ENCODE assay signal across 19 cellular contexts in genomic region chr19:35179830-35180229, GRCh38. TPM values are rescaled to one million over a fixed set of nuclear protein-coding genes. Genes with fewer than 3 reads are reported as not detected.
DNase-seq lines count a peak whose midpoint lies in the region; ATAC-seq and TF ChIP-seq lines count a peak whose summit lies in the region.
"Had no signal": no experiment of that assay in that cellular context is flagged by ENCODE, and none has a peak within 500 bp of the region (broad histone marks: within the 10 kb centered on the region; RNA-seq: fewer than 3 reads in every experiment).

No MANE protein-coding gene starts in this region.

- TF ChIP-seq EP300 in sigmoid colon (IDR thresholded peaks at IDR 0.05) = no peak

- H3K4me1 ChIP-seq in CD8-positive, alpha-beta T cell (ENCODE audit: insufficient read depth, low read length) = peaks cover 19% of the 10 kb centered on the region
- H3K4me1 ChIP-seq in sigmoid colon (no peaks in the 10 kb centered on the region), gastrocnemius medialis (no peaks in the 10 kb centered on the region)
- H3K4me1 ChIP-seq: Caco-2 had no signal

- peak overlapping the region; percentile 5 for H3K4me3 Mint-ChIP-seq in CD8-positive, alpha-beta T cell
- H3K4me3 Mint-ChIP-seq in activated CD8-positive, alpha-beta T cell treated with anti-CD3 and anti-CD28 coated beads for 36 hours = no peak overlapping the region
- H3K4me3 Mint-ChIP-seq: GM23338 had no signal

- no peak overlapping the region for H3K27ac ChIP-seq in CD8-positive, alpha-beta T cell (ENCODE audit: low read depth, low read length)
- no peak overlapping the region for H3K27ac ChIP-seq in sigmoid colon
- no peak overlapping the region for H3K27ac ChIP-seq in gastrocnemius medialis
- H3K27ac ChIP-seq: C4-2B, HL-60 had no signal

- no peaks in the 10 kb centered on the region for H3K9me3 ChIP-seq in CD8-positive, alpha-beta T cell (ENCODE audit: low read length)
- peaks cover 0 to 5% (median 0%) of the 10 kb centered on the region in 4 donors for H3K9me3 ChIP-seq in sigmoid colon
- no peaks in the 10 kb centered on the region for H3K9me3 ChIP-seq in gastrocnemius medialis

- ATAC-seq in CD8-positive, alpha-beta T cell = no peak
- peak; percentile 65 for ATAC-seq in activated CD8-positive, alpha-beta T cell treated with anti-CD3 and anti-CD28 coated beads for 36 hours
- ATAC-seq in left lobe of liver (no peak), gastrocnemius medialis (no peak)
- ATAC-seq: GM23338 had no signal

- no peaks in the 10 kb centered on the region for H3K36me3 Mint-ChIP-seq in CD8-positive, alpha-beta T cell
- no peaks in the 10 kb centered on the region for H3K36me3 Mint-ChIP-seq in activated CD8-positive, alpha-beta T cell treated with anti-CD3 and anti-CD28 coated beads for 36 hours (ENCODE audit: low read depth)

- 64 to 76% methylated on average over 3 of the region's 3 CpGs for WGBS in sigmoid colon, 2 donors

- TF ChIP-seq POLR2A in sigmoid colon (IDR thresholded peaks at IDR 0.05) (no peak), gastrocnemius medialis (IDR thresholded peaks at IDR 0.05) (no peak)

- DNase-seq in activated CD8-positive, alpha-beta memory T cell treated with anti-CD3 and anti-CD28 coated beads for 24 hours = peak; percentile 41
- DNase-seq in activated CD8-positive, alpha-beta memory T cell treated with anti-CD3 and anti-CD28 coated beads, Interleukin-2, amount 50 U/mL, for 4 hours = no peak
- DNase-seq in CD8-positive, alpha-beta T cell = no peak
- DNase-seq in activated CD8-positive, alpha-beta T cell treated with anti-CD3 and anti-CD28 coated beads for 36 hours = no peak
- DNase-seq in left lobe of liver (ENCODE audit: low spot score) (peak; percentile 10), middle frontal gyrus (ENCODE audit: extremely low spot score, low spot score) (no peak), sigmoid colon (no peak), gastrocnemius medialis (no peak)
- DNase-seq: Caco-2, DMS153, EL, NCI-H146, NCI-H2081, NCI-H748 treated with DMSO at 0.1 percent for 48 hours had no signal

- H3K36me3 ChIP-seq in CD8-positive, alpha-beta T cell (ENCODE audit: insufficient read depth, low read length) = no peaks in the 10 kb centered on the region
- H3K36me3 ChIP-seq in sigmoid colon (no peaks in the 10 kb centered on the region), gastrocnemius medialis (no peaks in the 10 kb centered on the region)

- POLR2A ChIA-PET in CD8-positive, alpha-beta T cell (lab: Charles Lee) = no interaction called here
- POLR2A ChIA-PET in activated CD8-positive, alpha-beta T cell treated with anti-CD3 and anti-CD28 coated beads for 36 hours (lab: Charles Lee) = interaction anchor here (1.1 to 1.6 kb wide), 3 partner anchors 10 to 85 kb away, joined by 3 to 7 read pairs (median 4); no protein-coding TSS in a partner anchor

- H3K4me3 ChIP-seq in CD8-positive, alpha-beta T cell (ENCODE audit: low read depth, low read length) = no peak overlapping the region
- H3K4me3 ChIP-seq in sigmoid colon (no peak overlapping the region), gastrocnemius medialis (no peak overlapping the region)
- H3K4me3 ChIP-seq: GM23338 had no signal

- TF ChIP-seq CTCF in CD8-positive, alpha-beta T cell (IDR thresholded peaks at IDR 0.05) = no peak
- no peak for TF ChIP-seq CTCF in activated CD8-positive, alpha-beta T cell treated with anti-CD3 and anti-CD28 coated beads for 36 hours (IDR thresholded peaks at IDR 0.05)
- TF ChIP-seq CTCF in sigmoid colon (IDR thresholded peaks at IDR 0.05) (no peak), gastrocnemius medialis (IDR thresholded peaks at IDR 0.05 in 4 of 5, conservative IDR thresholded peaks at IDR 0.05 in 1 of 5) (no peak)

- H3K4me1 Mint-ChIP-seq in CD8-positive, alpha-beta T cell (ENCODE audit: low read depth) = peaks cover 17% of the 10 kb centered on the region
- H3K4me1 Mint-ChIP-seq in activated CD8-positive, alpha-beta T cell treated with anti-CD3 and anti-CD28 coated beads for 36 hours (ENCODE audit: low read depth) = peaks cover 24% of the 10 kb centered on the region

- intact Hi-C loops in CD8-positive, alpha-beta T cell (cut with DNase I, micrococcal nuclease) = no loop called here
- intact Hi-C loops in activated CD8-positive, alpha-beta T cell treated with anti-CD3 and anti-CD28 coated beads for 36 hours (cut with micrococcal nuclease) = no loop called here
- intact Hi-C loops in sigmoid colon (cut with DNase I) (no loop called here), gastrocnemius medialis (cut with DNase I; ENCODE audit: low total_unique reads) (no loop called here)

- H3K27me3 Mint-ChIP-seq in CD8-positive, alpha-beta T cell (ENCODE audit: low read depth) = no peaks in the 10 kb centered on the region
- no peaks in the 10 kb centered on the region for H3K27me3 Mint-ChIP-seq in activated CD8-positive, alpha-beta T cell treated with anti-CD3 and anti-CD28 coated beads for 36 hours

- peaks cover 7% of the 10 kb centered on the region for H3K9me3 Mint-ChIP-seq in CD8-positive, alpha-beta T cell
- peaks cover 10% of the 10 kb centered on the region for H3K9me3 Mint-ChIP-seq in activated CD8-positive, alpha-beta T cell treated with anti-CD3 and anti-CD28 coated beads for 36 hours

- in situ Hi-C loops in gastrocnemius medialis (cut with MboI; ENCODE audit: low sequenced_read_pairs in 4 of 4) = no loop called here

- peak overlapping the region; percentile 24 for H3K27ac Mint-ChIP-seq in CD8-positive, alpha-beta T cell
- H3K27ac Mint-ChIP-seq in activated CD8-positive, alpha-beta T cell treated with anti-CD3 and anti-CD28 coated beads for 36 hours = peak overlapping the region; percentile 22
- H3K27ac Mint-ChIP-seq: GM23338 had no signal

- CTCF ChIA-PET in CD8-positive, alpha-beta T cell (lab: Charles Lee) = interaction anchor here (1.1 to 1.8 kb wide), 2 partner anchors 19 to 27 kb away, joined by 3 to 4 read pairs; no protein-coding TSS in a partner anchor
- CTCF ChIA-PET in activated CD8-positive, alpha-beta T cell treated with anti-CD3 and anti-CD28 coated beads for 36 hours (lab: Charles Lee) = interaction anchor here (2.2 kb wide), 1 partner anchor 26 kb away, joined by 8 read pairs; the partner anchor contains the start of gene FXYD5

- H3K27me3 ChIP-seq in CD8-positive, alpha-beta T cell (ENCODE audit: insufficient read depth, low read length) = no peaks in the 10 kb centered on the region
- H3K27me3 ChIP-seq in sigmoid colon (no peaks in the 10 kb centered on the region), gastrocnemius medialis (no peaks in the 10 kb centered on the region)

RNA-seq across cellular contexts. Expression of gene FXYD5, which starts 25.3 kb away (rescaled TPM):
- 100 to 1,000 TPM; 426 to 440 TPM for total RNA-seq in CD8-positive, alpha-beta T cell
- 100 to 1,000 TPM; 225 to 241 TPM for total RNA-seq in activated CD8-positive, alpha-beta T cell treated with anti-CD3 and anti-CD28 coated beads for 36 hours
- total RNA-seq in left lobe of liver (7.6 TPM), sigmoid colon (10 to 100 TPM; 20.1 to 32.4 (median 28.8) TPM), gastrocnemius medialis (10 to 100 TPM in 3 of 4 donors, 1 to 10 TPM in 1; 5.2 to 23.3 (median 14.3) TPM)
- polyA plus RNA-seq in sigmoid colon = 100 to 1,000 TPM in 1 of 3 donors, 10 to 100 TPM in 2; 18.5 to 102 (median 27.0) TPM

RNA-seq across cellular contexts. Expression of gene FXYD7, which starts 36.8 kb away (rescaled TPM):
- 10 to 100 TPM; 12.1 to 13.5 TPM for total RNA-seq in CD8-positive, alpha-beta T cell
- under 1 TPM in 1 of 2 experiments, not detected in 1; 0.38 TPM for total RNA-seq in activated CD8-positive, alpha-beta T cell treated with anti-CD3 and anti-CD28 coated beads for 36 hours
- 0.60 TPM for total RNA-seq in left lobe of liver
- total RNA-seq in sigmoid colon = 1 to 10 TPM in 1 of 4 donors, not detected in 3; 3.3 TPM
- polyA plus RNA-seq in sigmoid colon = 1 to 10 TPM in 1 of 3 donors, not detected in 2; 1.7 TPM
- under 1 TPM in 1 of 4 donors, not detected in 3; 0.40 TPM for total RNA-seq in gastrocnemius medialis
- total RNA-seq: Caco-2, NCI-H460 had no signal

RNA-seq across cellular contexts. Expression of gene FXYD1, which starts 41.2 kb away (rescaled TPM):
- 1 to 10 TPM; 1.2 to 2.4 TPM for total RNA-seq in CD8-positive, alpha-beta T cell
- total RNA-seq in activated CD8-positive, alpha-beta T cell treated with anti-CD3 and anti-CD28 coated beads for 36 hours = 1 to 10 TPM in 1 of 2 experiments, not detected in 1; 1.9 TPM
- total RNA-seq in left lobe of liver (280 TPM), sigmoid colon (100 to 1,000 TPM in 1 of 4 donors, 10 to 100 TPM in 3; 39.1 to 107 (median 44.6) TPM), gastrocnemius medialis (100 to 1,000 TPM; 215 to 235 (median 225) TPM)
- 10 to 100 TPM in 2 of 3 donors, 1 to 10 TPM in 1; 6.0 to 57.7 (median 15.0) TPM for polyA plus RNA-seq in sigmoid colon
- total RNA-seq: A673, Caco-2, NCI-H460 had no signal

RNA-seq across cellular contexts. Expression of gene LGI4, which starts 45.0 kb away (rescaled TPM):
- under 1 TPM; 0.72 to 0.90 TPM for total RNA-seq in CD8-positive, alpha-beta T cell
- total RNA-seq in activated CD8-positive, alpha-beta T cell treated with anti-CD3 and anti-CD28 coated beads for 36 hours = under 1 TPM; 0.25 to 0.27 TPM
- total RNA-seq in left lobe of liver = 1.9 TPM
- 10 to 100 TPM; 29.0 to 47.1 (median 35.1) TPM for total RNA-seq in sigmoid colon
- 10 to 100 TPM in 1 of 3 donors, 1 to 10 TPM in 2; 4.2 to 35.7 (median 9.0) TPM for polyA plus RNA-seq in sigmoid colon
- total RNA-seq in gastrocnemius medialis = 10 to 100 TPM; 16.1 to 31.5 (median 27.2) TPM
- total RNA-seq: A673 had no signal

RNA-seq across cellular contexts. Expression of gene FAM187B, which starts 48.7 kb away (rescaled TPM):
- not detected for total RNA-seq in CD8-positive, alpha-beta T cell
- total RNA-seq in activated CD8-positive, alpha-beta T cell treated with anti-CD3 and anti-CD28 coated beads for 36 hours = not detected
- total RNA-seq in left lobe of liver (not detected), sigmoid colon (not detected), gastrocnemius medialis (not detected)
- polyA plus RNA-seq in sigmoid colon = not detected
- total RNA-seq: A673, Caco-2, GM23338, NCI-H460 had no signal

Comparison
In these comparisons a context has a peak if more than half of its experiments do, and no peak if none do; other contexts are left out.
1. DNase-seq: peak in activated CD8-positive, alpha-beta memory T cell treated with anti-CD3 and anti-CD28 coated beads for 24 hours (single experiment) and left lobe of liver (single experiment); none in activated CD8-positive, alpha-beta memory T cell treated with anti-CD3 and anti-CD28 coated beads, Interleukin-2, amount 50 U/mL, for 4 hours (single experiment), CD8-positive, alpha-beta T cell (0 of 7), activated CD8-positive, alpha-beta T cell treated with anti-CD3 and anti-CD28 coated beads for 36 hours (single experiment), middle frontal gyrus (single experiment), sigmoid colon (single experiment) and gastrocnemius medialis (0 of 2).
2. RNA of gene FXYD5, which starts 25.3 kb away (total RNA-seq): 426 to 440 TPM in CD8-positive, alpha-beta T cell and 225 to 241 TPM in activated CD8-positive, alpha-beta T cell treated with anti-CD3 and anti-CD28 coated beads for 36 hours; 20.1 to 32.4 TPM in sigmoid colon, 5.2 to 23.3 TPM in gastrocnemius medialis and 7.6 TPM in left lobe of liver (single experiment); every median in the first group is over 4 times any median in the second.
3. RNA of gene FXYD1, which starts 41.2 kb away (total RNA-seq): 280 TPM in left lobe of liver (single experiment), 215 to 235 TPM in gastrocnemius medialis and 39.1 to 107 TPM in sigmoid colon; 1.2 to 2.4 TPM in CD8-positive, alpha-beta T cell and 1.9 TPM in activated CD8-positive, alpha-beta T cell treated with anti-CD3 and anti-CD28 coated beads for 36 hours; every median in the first group is over 10 times any median in the second.